Comparison of ENCODE assay signal across 9 cellular contexts in the genomic region with DNA sequence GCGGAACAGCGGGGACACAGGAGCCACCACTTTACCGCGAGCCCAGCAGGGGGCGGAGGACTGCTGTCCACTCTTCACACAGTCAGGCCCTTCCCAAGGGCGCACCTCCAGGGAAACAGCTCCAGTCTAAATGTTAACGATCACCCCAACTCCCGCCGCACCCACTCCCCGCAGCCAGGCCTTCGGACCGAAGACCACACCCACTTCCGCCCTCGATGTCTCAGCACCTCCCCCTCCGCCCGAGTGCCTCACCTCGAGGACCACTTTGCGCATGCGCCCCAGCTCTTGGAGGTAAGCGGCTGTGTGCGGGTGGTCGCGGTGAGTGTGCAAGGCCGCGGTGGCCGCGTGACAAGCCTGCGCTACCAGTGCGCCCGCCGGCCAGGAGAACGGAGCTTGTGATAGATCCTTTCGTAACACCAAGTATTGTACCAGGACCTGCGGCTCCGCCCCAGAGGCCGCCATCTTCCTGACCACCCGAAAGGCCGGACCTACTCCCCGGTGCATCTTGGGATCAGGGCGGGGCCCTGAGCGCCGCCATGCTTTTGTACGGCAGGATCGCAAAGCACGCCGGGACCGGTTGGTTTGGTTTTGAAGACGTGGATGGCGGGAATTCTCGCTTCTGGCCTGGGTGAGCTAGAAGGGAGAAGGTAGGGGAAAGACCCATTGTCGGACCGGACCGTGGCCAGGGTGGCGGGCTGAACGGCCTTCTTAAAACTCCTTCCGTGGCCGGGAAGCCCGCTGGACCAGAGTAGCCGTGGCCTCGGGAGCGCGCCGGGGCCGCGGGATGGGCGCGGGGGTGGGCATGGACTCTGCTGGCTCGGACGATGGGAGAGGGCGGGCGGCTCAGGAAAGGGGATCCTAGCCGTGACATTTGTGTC. TPM values are rescaled to one million over a fixed set of nuclear protein-coding genes. Genes with fewer than 3 reads are reported as not detected.
A peak's percentile ranks its signal among the peaks of the same experiment; 100 is the strongest.
DNase-seq lines count a peak whose midpoint lies in the region; ATAC-seq, FAIRE-seq and TF ChIP-seq lines count a peak whose summit lies in the region.
"Had no signal": no experiment of that assay in that cellular context is flagged by ENCODE, and none has a peak within 500 bp of the region (broad histone marks: within the 10 kb centered on the region; RNA-seq: fewer than 3 reads in every experiment).

A gene with protein sequence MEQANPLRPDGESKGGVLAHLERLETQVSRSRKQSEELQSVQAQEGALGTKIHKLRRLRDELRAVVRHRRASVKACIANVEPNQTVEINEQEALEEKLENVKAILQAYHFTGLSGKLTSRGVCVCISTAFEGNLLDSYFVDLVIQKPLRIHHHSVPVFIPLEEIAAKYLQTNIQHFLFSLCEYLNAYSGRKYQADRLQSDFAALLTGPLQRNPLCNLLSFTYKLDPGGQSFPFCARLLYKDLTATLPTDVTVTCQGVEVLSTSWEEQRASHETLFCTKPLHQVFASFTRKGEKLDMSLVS (plus strand): TSS at position 552 of the 878 bp plus-strand sequence. CDS start 495 bp downstream, outside the sequence.
TSS of gene PTRHD1 (minus strand) at position 518 of the 878 bp plus-strand sequence. CDS start at position 504, 14 bp downstream.

- H3K27me3 ChIP-seq in WERI-Rb-1 (ENCODE audit: insufficient read depth, low read depth, severe bottlenecking) (no peaks in the 10 kb centered on the region), mammary epithelial cell (ENCODE audit: insufficient read depth, low read length) (no peaks in the 10 kb centered on the region), iPS-20b (ENCODE audit: insufficient read depth, low read length) (no peaks in the 10 kb centered on the region), small intestine (ENCODE audit: control insufficient read depth in 2 of 2, insufficient read depth in 2 of 2, low read length in 2 of 2) (no peaks in the 10 kb centered on the region)

- CTCF ChIA-PET in mammary epithelial cell (lab: Charles Lee; ENCODE audit: low non-redundant PET), result interaction anchor here (0.5 to 0.6 kb wide), 2 partner anchors 72 to 344 kb away, joined by 3 to 8 read pairs; no protein-coding TSS in a partner anchor

- H4K20me1 ChIP-seq in mammary epithelial cell (ENCODE audit: insufficient read depth, low read length), result no peaks in the 10 kb centered on the region

- 1% methylated on average over 57 of the region's 72 CpGs for WGBS in mammary epithelial cell (ENCODE audit: low coverage, missing lambda C conversion rate)
- WGBS in small intestine, 3 donors, result 0 to 1% (median 0%) methylated on average over 63 to 72 of the region's 72 CpGs

- H3K4me3 ChIP-seq in WERI-Rb-1 (ENCODE audit: low read depth, low read length) (peak within 1 kb of the TSS; percentile 79), mammary epithelial cell (replicated peaks in 1 of 3; ENCODE audit: insufficient read depth in 1 of 3, low read depth in 2 of 3, low read length in 3 of 3) (peak within 1 kb of the TSS; percentile 64 to 78 (median 71)), iPS-20b (ENCODE audit: low read length) (peak within 1 kb of the TSS; percentile 92), small intestine (ENCODE audit: low read depth in 1 of 2, low read length in 2 of 2) (peak within 1 kb of the TSS; percentile 57 to 81)

- H3K27ac ChIP-seq in WERI-Rb-1, result peak within 1 kb of the TSS; percentile 100
- peak within 1 kb of the TSS; percentile 88 for H3K27ac ChIP-seq in mammary epithelial cell (ENCODE audit: insufficient read depth, low read depth, low read length)
- H3K27ac ChIP-seq in iPS-20b (ENCODE audit: low read length), result peak within 1 kb of the TSS; percentile 51
- peak within 1 kb of the TSS; percentile 96 to 100 for H3K27ac ChIP-seq in small intestine (ENCODE audit: low read depth in 1 of 2, low read length in 1 of 2)

- H3K9ac ChIP-seq in mammary epithelial cell (ENCODE audit: insufficient read depth, low read length) (peak within 1 kb of the TSS; percentile 94), iPS-20b (ENCODE audit: low read depth, low read length) (peak within 1 kb of the TSS; percentile 87)

- H3K4me2 ChIP-seq in mammary epithelial cell (ENCODE audit: insufficient read depth, low read depth, low read length), result peak within 1 kb of the TSS; percentile 85

- intact Hi-C loops in mammary epithelial cell (cut with micrococcal nuclease), result loop anchor here (1.0 to 5.0 kb wide), 4 partner anchors 34 to 372 kb away; partner anchors contain the start of gene NCOA1

- H3K79me2 ChIP-seq in mammary epithelial cell (ENCODE audit: insufficient read depth, low read length), result peaks cover 51% of the 10 kb centered on the region

- peak within 1 kb of the TSS; percentile 90 for H2AFZ ChIP-seq in mammary epithelial cell (ENCODE audit: low read depth, low read length)

- dilution Hi-C loops in mammary epithelial cell (cut with HindIII; ENCODE audit: low sequenced_read_pairs), result no loop called here

- FAIRE-seq in small intestine (lab: Jason Lieb, UNC), result no peak
- FAIRE-seq: islet of Langerhans had no signal

- peaks cover 52% of the 10 kb centered on the region for H3K36me3 ChIP-seq in WERI-Rb-1
- H3K36me3 ChIP-seq in mammary epithelial cell (ENCODE audit: insufficient read depth, low read length), result no peaks in the 10 kb centered on the region
- H3K36me3 ChIP-seq in iPS-20b (ENCODE audit: insufficient read depth, low read depth, low read length), result peaks cover 43% of the 10 kb centered on the region
- no peaks in the 10 kb centered on the region for H3K36me3 ChIP-seq in small intestine (ENCODE audit: control insufficient read depth in 2 of 2, insufficient read depth in 2 of 2, low read length in 2 of 2)

- H3K9me3 ChIP-seq in WERI-Rb-1 (ENCODE audit: severe bottlenecking), result no peaks in the 10 kb centered on the region
- H3K9me3 ChIP-seq in mammary epithelial cell (replicated peaks; ENCODE audit: insufficient read depth, low read length), result no peaks in the 10 kb centered on the region
- no peaks in the 10 kb centered on the region for H3K9me3 ChIP-seq in iPS-20b (ENCODE audit: insufficient read depth, low read depth, low read length)
- H3K9me3 ChIP-seq in small intestine (ENCODE audit: control insufficient read depth, low read depth), result no peaks in the 10 kb centered on the region

- BruUV-seq in mammary epithelial cell (replicated peaks; lab: Mats Ljungman, UMichigan), result no TSS peak

- TF ChIP-seq CTCF in WERI-Rb-1 (IDR thresholded peaks at IDR 0.05; ENCODE audit: low read depth, low read length) (peak; percentile 86), mammary epithelial cell (conservative IDR thresholded peaks at IDR 0.05 in 1 of 2, IDR thresholded peaks at IDR 0.05 in 1 of 2; ENCODE audit: extremely low read depth in 1 of 2, insufficient read depth in 1 of 2, low read depth in 1 of 2, low read length in 2 of 2) (peak; percentile 55 to 79)

- peak; percentile 93 for ATAC-seq in GM18907 (IDR thresholded peaks at IDR 0.05; ENCODE audit: unreplicated experiment)
- ATAC-seq in HG03159 (IDR thresholded peaks at IDR 0.05; ENCODE audit: unreplicated experiment), result peak; percentile 92

- DNase-seq in AG08396 (ENCODE audit: low spot score) (peak; percentile 96), NCI-H2227 (lab: John Stamatoyannopoulos, UW; ENCODE audit: unreplicated experiment) (peak; percentile 98), WERI-Rb-1 (peak; percentile 99), mammary epithelial cell (peak; percentile 95), small intestine (peak; percentile 99)

- in situ Hi-C loops in mammary epithelial cell (cut with MboI; ENCODE audit: low sequenced_read_pairs in 2 of 2), result no loop called here

- H3K4me1 ChIP-seq in mammary epithelial cell (ENCODE audit: insufficient read depth, low read length) (peaks cover 24% of the 10 kb centered on the region), iPS-20b (ENCODE audit: insufficient read depth, low read length) (peaks cover 11% of the 10 kb centered on the region), small intestine (ENCODE audit: control insufficient read depth in 2 of 2, insufficient read depth in 1 of 2, low read depth in 1 of 2, low read length in 1 of 2) (peaks cover 0 to 1% of the 10 kb centered on the region in 2 donors)

RNA-seq across cellular contexts. Expression of the first gene that starts in this region (rescaled TPM):
- total RNA-seq in mammary epithelial cell, result 10 to 100 TPM in 1 of 2 donors, 1 to 10 TPM in 1; 7.2 to 27.7 TPM
- 24.4 TPM for polyA plus RNA-seq in mammary epithelial cell
- 31.6 TPM for polyA minus RNA-seq in mammary epithelial cell
- polyA plus RNA-seq in small intestine, result 1 to 10 TPM; 1.4 to 9.1 (median 2.7) TPM

RNA-seq across cellular contexts. Expression of gene PTRHD1, which starts in this region (rescaled TPM):
- 10 to 100 TPM; 14.8 to 28.3 TPM for total RNA-seq in mammary epithelial cell
- polyA plus RNA-seq in mammary epithelial cell (30.3 TPM), small intestine (10 to 100 TPM; 36.9 to 43.0 (median 42.9) TPM)
- 4.1 TPM for polyA minus RNA-seq in mammary epithelial cell

Comparison
In these comparisons a context has a peak if more than half of its experiments do, and no peak if none do; other contexts are left out.
1. Peak in every context shown above with its lines: DNase-seq, ATAC-seq, H3K4me3 ChIP-seq and H3K27ac ChIP-seq.